9 cellular contexts compared by ENCODE assay signal in the genomic region with DNA sequence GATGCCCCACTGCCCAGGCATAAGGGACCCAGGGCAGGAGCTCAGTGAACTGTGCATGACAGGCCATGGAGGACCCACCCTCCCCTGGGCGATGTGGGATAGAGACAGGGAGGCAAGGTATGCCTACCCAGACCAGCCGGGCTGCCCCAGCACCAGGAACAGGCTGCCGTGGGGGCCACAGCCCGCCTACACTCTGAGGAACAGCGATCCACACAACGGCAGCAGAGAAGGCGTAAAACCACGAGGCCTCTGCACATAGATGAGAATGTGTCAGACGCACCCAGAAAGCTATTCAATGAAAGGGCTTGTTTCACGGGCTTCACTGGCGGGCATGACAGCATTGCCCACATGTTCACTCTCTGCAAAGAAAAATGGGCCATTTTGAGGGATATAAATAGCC. TPM values are rescaled to one million over a fixed set of nuclear protein-coding genes. Genes with fewer than 3 reads are reported as not detected.
DNase-seq lines count a peak whose midpoint lies in the region; ATAC-seq, FAIRE-seq and TF ChIP-seq lines count a peak whose summit lies in the region.
"Had no signal": no experiment of that assay in that cellular context is flagged by ENCODE, and none has a peak within 500 bp of the region (broad histone marks: within the 10 kb centered on the region; RNA-seq: fewer than 3 reads in every experiment).

No MANE protein-coding gene starts in this region.

- H3K4me3 ChIP-seq in kidney (ENCODE audit: low read length in 2 of 2), result no peak overlapping the region
- no peak overlapping the region for H3K4me3 ChIP-seq in thymus (ENCODE audit: low read length)
- H3K4me3 ChIP-seq in lower lobe of right lung, result no peak overlapping the region

- H3K36me3 Mint-ChIP-seq in activated T-cell treated with anti-CD3 and anti-CD28 coated beads, Interleukin-2, amount 50 U/mL, for 72 hours (ENCODE audit: insufficient read depth in 2 of 2), result peaks cover 7 to 28% of the 10 kb centered on the region in 2 donors

- DNase-seq in stimulated activated CD4-positive, alpha-beta T cell treated with anti-CD3 and anti-CD28 coated beads, Interleukin-15, amount 100 ng/mL, for 24 hours, result peak; percentile 67
- no peak for DNase-seq in stimulated activated CD4-positive, alpha-beta T cell treated with anti-CD3 and anti-CD28 coated beads, Interleukin-12 subunit alpha, Interleukin-12 subunit beta, amount 100 ng/mL, for 4 hours
- DNase-seq in activated T-cell treated with anti-CD3 and anti-CD28 coated beads, Interleukin-2, amount 50 U/mL, for 72 hours, result peak; percentile 59 to 64
- DNase-seq in kidney, result peak; percentile 51
- DNase-seq in lower lobe of right lung, result no peak
- DNase-seq in NCI-H526 treated with DMSO at 0.1 percent for 48 hours (lab: John Stamatoyannopoulos, UW), result no peak

- 50% methylated on average over 11 of the region's 11 CpGs for WGBS in thymus

- intact Hi-C loops in kidney (cut with DNase I), result no loop called here
- intact Hi-C loops in lower lobe of right lung (cut with DNase I), result no loop called here

- H3K27me3 Mint-ChIP-seq in activated T-cell treated with anti-CD3 and anti-CD28 coated beads, Interleukin-2, amount 50 U/mL, for 72 hours (ENCODE audit: low read depth), result no peaks in the 10 kb centered on the region

- ATAC-seq in activated T-cell treated with anti-CD3 and anti-CD28 coated beads, Interleukin-2, amount 50 U/mL, for 72 hours (replicated peaks in 1 of 2), result peak; percentile 75 to 79
- ATAC-seq in lower lobe of right lung, result no peak
- ATAC-seq in HG03469 (IDR thresholded peaks at IDR 0.05; ENCODE audit: unreplicated experiment), result no peak

- H3K4me1 ChIP-seq in kidney (ENCODE audit: control insufficient read depth in 1 of 2, insufficient read depth in 1 of 2, low read depth in 1 of 2, low read length in 2 of 2) (peaks cover 3 to 10% of the 10 kb centered on the region in 2 donors), thymus (ENCODE audit: control insufficient read depth, insufficient read depth, low read length) (peaks cover 7% of the 10 kb centered on the region), lower lobe of right lung (no peaks in the 10 kb centered on the region)

- H3K9me3 ChIP-seq in kidney (ENCODE audit: control insufficient read depth in 1 of 2, low read length in 2 of 2) (no peaks in the 10 kb centered on the region), thymus (ENCODE audit: control insufficient read depth) (no peaks in the 10 kb centered on the region), lower lobe of right lung (no peaks in the 10 kb centered on the region)

- H3K27ac ChIP-seq in kidney (ENCODE audit: low read depth in 2 of 2, low read length in 2 of 2) (no peak overlapping the region), thymus (ENCODE audit: low read depth) (peak overlapping the region; percentile 15), lower lobe of right lung (no peak overlapping the region)
- H3K27ac ChIP-seq: KMS-11 had no signal

- H3K27me3 ChIP-seq in thymus (ENCODE audit: control insufficient read depth, insufficient read depth) (no peaks in the 10 kb centered on the region), lower lobe of right lung (ENCODE audit: low read depth) (no peaks in the 10 kb centered on the region)

- H3K9ac ChIP-seq in kidney (ENCODE audit: low read length in 2 of 2), result no peak overlapping the region
- H3K9ac ChIP-seq: KMS-11 had no signal

- H3K27ac Mint-ChIP-seq in activated T-cell treated with anti-CD3 and anti-CD28 coated beads, Interleukin-2, amount 50 U/mL, for 72 hours, result peak overlapping the region; percentile 81

- FAIRE-seq in kidney (lab: Jason Lieb, UNC), result no peak

- H3K9me3 Mint-ChIP-seq in activated T-cell treated with anti-CD3 and anti-CD28 coated beads, Interleukin-2, amount 50 U/mL, for 72 hours, result no peaks in the 10 kb centered on the region

- H3K36me3 ChIP-seq in kidney (ENCODE audit: control insufficient read depth in 1 of 2, insufficient read depth in 2 of 2, low read length in 2 of 2) (peaks cover 0 to 2% of the 10 kb centered on the region in 2 donors), thymus (ENCODE audit: control insufficient read depth, insufficient read depth) (peaks cover 48% of the 10 kb centered on the region), lower lobe of right lung (no peaks in the 10 kb centered on the region)

- H3K4me1 Mint-ChIP-seq in activated T-cell treated with anti-CD3 and anti-CD28 coated beads, Interleukin-2, amount 50 U/mL, for 72 hours (ENCODE audit: low read depth), result peaks cover 99% of the 10 kb centered on the region

- H3K4me3 Mint-ChIP-seq in activated T-cell treated with anti-CD3 and anti-CD28 coated beads, Interleukin-2, amount 50 U/mL, for 72 hours, result peak overlapping the region; percentile 62 to 89

- TF ChIP-seq CTCF in kidney (IDR thresholded peaks at IDR 0.05; ENCODE audit: borderline replicate concordance, extremely low read depth, insufficient read depth) (no peak), lower lobe of right lung (IDR thresholded peaks at IDR 0.05) (no peak)

RNA-seq across cellular contexts. Expression of a gene that starts 49.5 kb away (rescaled TPM):
- total RNA-seq in activated T-cell treated with anti-CD3 and anti-CD28 coated beads, Interleukin-2, amount 50 U/mL, for 72 hours, result 100 to 1,000 TPM; 182 to 198 TPM
- total RNA-seq in kidney, result 147 TPM
- 18.9 TPM for polyA plus RNA-seq in kidney (ENCODE audit: insufficient read depth, low read depth, low replicate concordance)
- polyA plus RNA-seq in thymus, result 62.1 TPM
- 49.9 TPM for total RNA-seq in lower lobe of right lung

Comparison
In these comparisons a context has a peak if more than half of its experiments do, and no peak if none do; other contexts are left out.
1. DNase-seq: peak in stimulated activated CD4-positive, alpha-beta T cell treated with anti-CD3 and anti-CD28 coated beads, Interleukin-15, amount 100 ng/mL, for 24 hours (single experiment), activated T-cell treated with anti-CD3 and anti-CD28 coated beads, Interleukin-2, amount 50 U/mL, for 72 hours (2 of 2) and kidney (single experiment); none in stimulated activated CD4-positive, alpha-beta T cell treated with anti-CD3 and anti-CD28 coated beads, Interleukin-12 subunit alpha, Interleukin-12 subunit beta, amount 100 ng/mL, for 4 hours (single experiment), lower lobe of right lung (single experiment) and NCI-H526 treated with DMSO at 0.1 percent for 48 hours (single experiment).
2. ATAC-seq: peak in activated T-cell treated with anti-CD3 and anti-CD28 coated beads, Interleukin-2, amount 50 U/mL, for 72 hours (2 of 2); none in lower lobe of right lung (0 of 2) and HG03469 (single experiment).